Comparison of ENCODE assay signal across 11 cellular contexts in the genomic region with DNA sequence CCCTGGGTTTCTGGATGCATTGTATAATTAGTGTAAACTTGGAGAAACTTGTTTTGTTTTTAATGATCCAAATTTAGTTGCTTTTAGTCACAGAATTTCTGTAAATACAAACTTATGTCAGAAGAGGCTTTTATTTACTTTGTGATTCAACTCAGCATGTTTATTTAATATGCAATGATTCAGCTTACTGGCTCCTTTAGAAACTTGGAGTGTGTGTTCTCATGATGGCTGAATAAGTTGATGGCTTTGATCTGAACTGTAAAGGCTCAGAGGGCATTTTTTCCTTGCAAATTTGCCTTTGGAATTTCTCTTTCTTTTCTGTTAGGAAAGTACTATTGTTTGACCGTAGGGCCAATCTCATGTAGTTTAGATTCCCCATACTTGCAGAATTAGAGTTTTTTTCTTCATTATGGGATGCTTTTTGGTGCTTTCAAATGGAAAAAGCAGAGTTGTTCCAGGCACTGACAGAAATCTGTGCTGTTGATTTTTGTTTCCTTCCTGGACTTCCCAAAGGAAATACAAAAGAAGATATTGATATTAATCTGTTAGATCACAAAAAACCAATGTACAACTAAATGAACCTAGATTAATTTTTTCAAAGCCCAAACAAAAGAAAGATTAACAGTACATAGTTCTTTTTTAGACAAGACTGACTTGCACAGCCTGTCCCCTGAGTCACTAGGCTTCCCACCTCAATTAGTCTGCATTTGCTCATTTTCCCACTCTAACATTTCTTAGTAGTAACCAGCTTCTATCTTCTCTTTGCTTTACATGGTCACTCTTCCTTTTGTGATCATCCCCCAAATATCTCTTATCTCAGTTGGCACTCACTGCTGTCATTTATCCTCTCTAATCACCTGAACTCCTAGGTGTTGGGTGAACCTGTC.
A peak's percentile ranks its signal among the peaks of the same experiment; 100 is the strongest.
DNase-seq lines count a peak whose midpoint lies in the region; ATAC-seq and TF ChIP-seq lines count a peak whose summit lies in the region.
"Had no signal": no experiment of that assay in that cellular context is flagged by ENCODE, and none has a peak within 500 bp of the region (broad histone marks: within the 10 kb centered on the region; RNA-seq: fewer than 3 reads in every experiment).

No MANE protein-coding gene starts in this region.

- H3K27me3 ChIP-seq in RWPE2 (ENCODE audit: insufficient read depth, poor library complexity, severe bottlenecking) = no peaks in the 10 kb centered on the region
- H3K27me3 ChIP-seq in naive thymus-derived CD4-positive, alpha-beta T cell (ENCODE audit: control insufficient read depth in 2 of 2, insufficient read depth in 2 of 2, low read length in 2 of 2) = peaks cover 0 to 5% of the 10 kb centered on the region in 2 donors

- H3K27ac Mint-ChIP-seq in naive thymus-derived CD4-positive, alpha-beta T cell = no peak overlapping the region
- H3K27ac Mint-ChIP-seq in activated T-helper 2 cell treated with anti-CD3 and anti-CD28 coated beads, Interferon-gamma antibody, Interleukin-2, Interleukin-4, amounts not matched to agents 10 μg/mL and 5 μg/mL and 100 μg/mL, durations not matched to agents 14 hours and 24 hours and 36 hours = no peak overlapping the region
- H3K27ac Mint-ChIP-seq: activated CD8-positive, alpha-beta T cell treated with anti-CD3 and anti-CD28 coated beads for 36 hours had no signal

- H3K4me3 Mint-ChIP-seq in naive thymus-derived CD4-positive, alpha-beta T cell = no peak overlapping the region
- no peak overlapping the region for H3K4me3 Mint-ChIP-seq in activated T-helper 2 cell treated with anti-CD3 and anti-CD28 coated beads, Interferon-gamma antibody, Interleukin-2, Interleukin-4, amounts not matched to agents 10 μg/mL and 5 μg/mL and 100 μg/mL, durations not matched to agents 14 hours and 24 hours and 36 hours (ENCODE audit: low read depth)
- H3K4me3 Mint-ChIP-seq: activated CD8-positive, alpha-beta T cell treated with anti-CD3 and anti-CD28 coated beads for 36 hours had no signal

- POLR2A ChIA-PET in naive thymus-derived CD4-positive, alpha-beta T cell (lab: Charles Lee) = no interaction called here

- H3K27ac ChIP-seq in RWPE2 (ENCODE audit: poor library complexity, severe bottlenecking) = no peak overlapping the region
- no peak overlapping the region for H3K27ac ChIP-seq in naive thymus-derived CD4-positive, alpha-beta T cell (ENCODE audit: low read depth, low read length)

- CTCF ChIA-PET in naive thymus-derived CD4-positive, alpha-beta T cell (lab: Charles Lee) = interaction anchor here (0.7 kb wide), 1 partner anchor 364 kb away, joined by 3 read pairs; no protein-coding TSS in a partner anchor

- peaks cover 21% of the 10 kb centered on the region for H3K4me1 ChIP-seq in RWPE2 (ENCODE audit: insufficient read depth, poor library complexity, severe bottlenecking)
- no peaks in the 10 kb centered on the region for H3K4me1 ChIP-seq in naive thymus-derived CD4-positive, alpha-beta T cell (ENCODE audit: control insufficient read depth in 2 of 2, insufficient read depth in 2 of 2, low read length in 2 of 2)

- H3K9me3 ChIP-seq in RWPE2 (ENCODE audit: severe bottlenecking) = no peaks in the 10 kb centered on the region
- H3K9me3 ChIP-seq in naive thymus-derived CD4-positive, alpha-beta T cell (ENCODE audit: control insufficient read depth in 2 of 3, low read length in 3 of 3) = no peaks in the 10 kb centered on the region

- peak; percentile 89 for DNase-seq in ELR (ENCODE audit: low read depth)
- no peak for DNase-seq in RWPE2 (ENCODE audit: low spot score)
- peak; percentile 38 for DNase-seq in fibroblast of the conjunctiva (ENCODE audit: low read depth)
- peak; percentile 19 for DNase-seq in pulmonary artery endothelial cell (ENCODE audit: low read depth, low spot score)
- no peak for DNase-seq in naive thymus-derived CD4-positive, alpha-beta T cell
- no peak for DNase-seq in NAMALWA (ENCODE audit: low spot score)
- no peak for DNase-seq in activated T-helper 2 cell treated with anti-CD3 and anti-CD28 coated beads, Interferon-gamma antibody, Interleukin-2, Interleukin-4, amounts not matched to agents 10 μg/mL and 5 μg/mL and 100 μg/mL, durations not matched to agents 14 hours and 24 hours and 36 hours (ENCODE audit: low spot score)
- DNase-seq: activated CD8-positive, alpha-beta T cell treated with anti-CD3 and anti-CD28 coated beads for 36 hours; NCI-H2107; nucleus accumbens had no signal

- H3K27me3 Mint-ChIP-seq in naive thymus-derived CD4-positive, alpha-beta T cell = peaks cover 10 to 61% (median 19%) of the 10 kb centered on the region in 5 donors
- H3K27me3 Mint-ChIP-seq in activated T-helper 2 cell treated with anti-CD3 and anti-CD28 coated beads, Interferon-gamma antibody, Interleukin-2, Interleukin-4, amounts not matched to agents 10 μg/mL and 5 μg/mL and 100 μg/mL, durations not matched to agents 14 hours and 24 hours and 36 hours (ENCODE audit: low read depth) = peaks cover 50% of the 10 kb centered on the region

- no peak overlapping the region for H3K4me3 ChIP-seq in RWPE2 (ENCODE audit: severe bottlenecking)
- H3K4me3 ChIP-seq in naive thymus-derived CD4-positive, alpha-beta T cell (ENCODE audit: low read length) = no peak overlapping the region

- intact Hi-C loops in naive thymus-derived CD4-positive, alpha-beta T cell (cut with micrococcal nuclease) = no loop called here
- intact Hi-C loops in activated T-helper 2 cell treated with anti-CD3 and anti-CD28 coated beads, Interferon-gamma antibody, Interleukin-2, Interleukin-4, amounts not matched to agents 10 μg/mL and 5 μg/mL and 100 μg/mL, durations not matched to agents 14 hours and 24 hours and 36 hours (cut with micrococcal nuclease) = no loop called here

- H3K4me1 Mint-ChIP-seq in naive thymus-derived CD4-positive, alpha-beta T cell = peaks cover 0 to 12% (median 10%) of the 10 kb centered on the region in 7 donors
- peaks cover 18% of the 10 kb centered on the region for H3K4me1 Mint-ChIP-seq in activated T-helper 2 cell treated with anti-CD3 and anti-CD28 coated beads, Interferon-gamma antibody, Interleukin-2, Interleukin-4, amounts not matched to agents 10 μg/mL and 5 μg/mL and 100 μg/mL, durations not matched to agents 14 hours and 24 hours and 36 hours (ENCODE audit: low read depth)

- no peaks in the 10 kb centered on the region for H3K9me3 Mint-ChIP-seq in naive thymus-derived CD4-positive, alpha-beta T cell
- H3K9me3 Mint-ChIP-seq in activated T-helper 2 cell treated with anti-CD3 and anti-CD28 coated beads, Interferon-gamma antibody, Interleukin-2, Interleukin-4, amounts not matched to agents 10 μg/mL and 5 μg/mL and 100 μg/mL, durations not matched to agents 14 hours and 24 hours and 36 hours = no peaks in the 10 kb centered on the region
- H3K9me3 Mint-ChIP-seq: activated CD8-positive, alpha-beta T cell treated with anti-CD3 and anti-CD28 coated beads for 36 hours had no signal

- no peaks in the 10 kb centered on the region for H3K36me3 Mint-ChIP-seq in naive thymus-derived CD4-positive, alpha-beta T cell
- H3K36me3 Mint-ChIP-seq in activated T-helper 2 cell treated with anti-CD3 and anti-CD28 coated beads, Interferon-gamma antibody, Interleukin-2, Interleukin-4, amounts not matched to agents 10 μg/mL and 5 μg/mL and 100 μg/mL, durations not matched to agents 14 hours and 24 hours and 36 hours (ENCODE audit: low read depth) = no peaks in the 10 kb centered on the region

- no peak for TF ChIP-seq CTCF in RWPE2 (IDR thresholded peaks at IDR 0.05; ENCODE audit: poor library complexity, severe bottlenecking)

- H3K36me3 ChIP-seq in RWPE2 (ENCODE audit: low read depth) = no peaks in the 10 kb centered on the region
- no peaks in the 10 kb centered on the region for H3K36me3 ChIP-seq in naive thymus-derived CD4-positive, alpha-beta T cell (ENCODE audit: control insufficient read depth in 2 of 3, insufficient read depth in 3 of 3, low read length in 3 of 3)

- ATAC-seq in RWPE2 (ENCODE audit: low read depth) (peak; percentile 96), GM21576 (IDR thresholded peaks at IDR 0.05; ENCODE audit: unreplicated experiment) (no peak)
- no peak for ATAC-seq in naive thymus-derived CD4-positive, alpha-beta T cell
- ATAC-seq: activated CD8-positive, alpha-beta T cell treated with anti-CD3 and anti-CD28 coated beads for 36 hours had no signal

Comparison
In these comparisons a context has a peak if more than half of its experiments do, and no peak if none do; other contexts are left out.
1. DNase-seq: peak in ELR (single experiment), fibroblast of the conjunctiva (single experiment) and pulmonary artery endothelial cell (single experiment); none in RWPE2 (single experiment), naive thymus-derived CD4-positive, alpha-beta T cell (0 of 9), NAMALWA (single experiment) and activated T-helper 2 cell treated with anti-CD3 and anti-CD28 coated beads, Interferon-gamma antibody, Interleukin-2, Interleukin-4, amounts not matched to agents 10 μg/mL and 5 μg/mL and 100 μg/mL, durations not matched to agents 14 hours and 24 hours and 36 hours (single experiment).